Comparison of ENCODE assay signal across 15 cellular contexts in the genomic region with DNA sequence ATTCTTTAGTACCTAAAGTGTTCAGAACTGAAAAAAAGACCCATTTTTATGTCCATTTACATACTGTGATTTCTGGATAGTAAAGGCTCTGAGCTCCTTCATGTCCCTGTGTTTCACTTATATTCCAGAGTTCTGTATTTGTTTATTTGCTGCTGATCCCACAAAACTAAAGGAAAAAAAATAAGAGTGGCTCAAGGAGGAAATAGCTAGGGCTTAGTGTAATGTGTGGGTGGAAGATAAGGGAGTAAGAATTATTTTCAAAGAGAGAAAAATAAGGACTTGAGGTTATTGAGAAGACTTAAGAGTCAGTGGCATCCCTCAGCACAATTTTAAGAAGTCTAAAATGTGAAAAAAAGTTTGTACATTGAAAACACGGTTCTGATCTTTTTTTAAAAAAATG. TPM values are rescaled to one million over a fixed set of nuclear protein-coding genes. Genes with fewer than 3 reads are reported as not detected.
"Had no signal": no experiment of that assay in that cellular context is flagged by ENCODE, and none has a peak within 500 bp of the region (broad histone marks: within the 10 kb centered on the region; RNA-seq: fewer than 3 reads in every experiment).

No MANE protein-coding gene starts in this region.

- H3K4me1 ChIP-seq: ascending aorta, left lung had no signal

- H3K4me1 Mint-ChIP-seq: activated naive CD8-positive, alpha-beta T cell treated with anti-CD3 and anti-CD28 coated beads, Interleukin-2, amount 10 ng/mL, durations not matched to agents 7 days and 5 days had no signal

- H3K4me3 ChIP-seq: ascending aorta, esophagus muscularis mucosa, heart left ventricle, left lung, ovary, right atrium auricular region had no signal

- DNase-seq: activated CD4-positive, alpha-beta T cell treated with anti-CD3 and anti-CD28 coated beads for 1 hour; activated CD4-positive, alpha-beta T cell treated with anti-CD3 and anti-CD28 coated beads, Interleukin-2, amount 50 U/mL, for 48 hours; activated naive CD8-positive, alpha-beta T cell treated with anti-CD3 and anti-CD28 coated beads, Interleukin-2, amount 10 ng/mL, durations not matched to agents 7 days and 5 days; activated T-cell treated with anti-CD3 and anti-CD28 coated beads, Interleukin-2, amount 50 U/mL, for 48 hours; cerebellar nuclear complex; endodermal cell; heart left ventricle; left lung; mesendoderm; ovary; stimulated activated naive CD4-positive, alpha-beta T cell had no signal

- H3K4me3 Mint-ChIP-seq: activated naive CD8-positive, alpha-beta T cell treated with anti-CD3 and anti-CD28 coated beads, Interleukin-2, amount 10 ng/mL, durations not matched to agents 7 days and 5 days; endodermal cell; type B pancreatic cell had no signal

- H3K27ac Mint-ChIP-seq: activated naive CD8-positive, alpha-beta T cell treated with anti-CD3 and anti-CD28 coated beads, Interleukin-2, amount 10 ng/mL, durations not matched to agents 7 days and 5 days; type B pancreatic cell had no signal

- H3K27me3 ChIP-seq: ascending aorta, esophagus muscularis mucosa, heart left ventricle, left lung, ovary, right atrium auricular region had no signal

- H3K36me3 Mint-ChIP-seq: activated naive CD8-positive, alpha-beta T cell treated with anti-CD3 and anti-CD28 coated beads, Interleukin-2, amount 10 ng/mL, durations not matched to agents 7 days and 5 days; type B pancreatic cell had no signal

- H3K9me3 ChIP-seq: ascending aorta, esophagus muscularis mucosa, left lung, right atrium auricular region had no signal

- H3K27ac ChIP-seq: ascending aorta, left lung had no signal

- H3K36me3 ChIP-seq: ascending aorta, left lung, ovary had no signal

RNA-seq across cellular contexts. Expression of a gene that starts 46.0 kb away (rescaled TPM):
- total RNA-seq: activated naive CD8-positive, alpha-beta T cell treated with anti-CD3 and anti-CD28 coated beads, Interleukin-2, amount 10 ng/mL, durations not matched to agents 7 days and 5 days had no signal
